23 cellular contexts compared by ENCODE assay signal in genomic region chr19:53624776-53625540, GRCh38. TPM values are rescaled to one million over a fixed set of nuclear protein-coding genes. Genes with fewer than 3 reads are reported as not detected.
DNase-seq lines count a peak whose midpoint lies in the region; ATAC-seq and TF ChIP-seq lines count a peak whose summit lies in the region.
"Had no signal": no experiment of that assay in that cellular context is flagged by ENCODE, and none has a peak within 500 bp of the region (broad histone marks: within the 10 kb centered on the region; RNA-seq: fewer than 3 reads in every experiment).

No MANE protein-coding gene starts in this region.

- peak overlapping the region; percentile 59 for H3K27ac Mint-ChIP-seq in Caco-2 (ENCODE audit: unreplicated experiment)
- no peak overlapping the region for H3K27ac Mint-ChIP-seq in activated T-helper 17 cell treated with anti-CD3 and anti-CD28 coated beads, Interleukin-2, amount 50 U/mL, for 72 hours
- H3K27ac Mint-ChIP-seq: activated CD4-positive, alpha-beta T cell treated with anti-CD3 and anti-CD28 coated beads, Interleukin-2, amount 10 ng/mL, durations not matched to agents 24 days and 14 days; HFFc6 had no signal

- H3K9me3 ChIP-seq in Caco-2 (no peaks in the 10 kb centered on the region; the same call in none of the 2 replicates), mesodermal cell (ENCODE audit: control insufficient read depth, low read length) (no peaks in the 10 kb centered on the region), GM23248 (ENCODE audit: low read depth) (no peaks in the 10 kb centered on the region)

- H3F3A ChIP-seq in GM23248 (ENCODE audit: insufficient read depth), result no peaks in the 10 kb centered on the region

- POLR2A ChIA-PET in Caco-2 (lab: Charles Lee), result no interaction called here

- H3K27ac ChIP-seq in mesodermal cell (ENCODE audit: low read depth, low read length, severe bottlenecking) (peak overlapping the region; percentile 57), GM23248 (no peak overlapping the region)
- H3K27ac ChIP-seq: C4-2B, parathyroid adenoma, RWPE1 had no signal

- TF ChIP-seq CTCF in Caco-2 (IDR thresholded peaks at IDR 0.05; ENCODE audit: insufficient read depth in 1 of 2, low read depth in 1 of 2, low read length in 1 of 2, severe bottlenecking in 1 of 2, unreplicated experiment in 1 of 2), result no peak

- in situ Hi-C loops in KBM-7 (cut with MboI; ENCODE audit: low pct_unique_long_range_greater_than_20kb, low sequenced_read_pairs) (no loop called here), GM23248 (cut with MboI) (no loop called here)

- H3K4me3 Mint-ChIP-seq in Caco-2 (ENCODE audit: unreplicated experiment), result peak overlapping the region; percentile 2
- no peak overlapping the region for H3K4me3 Mint-ChIP-seq in activated T-helper 17 cell treated with anti-CD3 and anti-CD28 coated beads, Interleukin-2, amount 50 U/mL, for 72 hours
- H3K4me3 Mint-ChIP-seq: activated CD4-positive, alpha-beta T cell treated with anti-CD3 and anti-CD28 coated beads, Interleukin-2, amount 10 ng/mL, durations not matched to agents 24 days and 14 days; HFFc6; neural crest cell had no signal

- no peaks in the 10 kb centered on the region for H3K27me3 ChIP-seq in Caco-2 (replicated peaks; ENCODE audit: control insufficient read depth, insufficient read depth, low read length)
- H3K27me3 ChIP-seq in GM23248 (replicated peaks; ENCODE audit: insufficient read depth), result no peaks in the 10 kb centered on the region

- 86 to 94% methylated on average over 8 to 11 of the region's 15 CpGs for whole genome bisulfite sequencing in mesodermal cell (ENCODE audit: insufficient coverage in 2 of 2), 2 experiments
- WGBS in GM23248 (ENCODE audit: low coverage in 1 of 2, low lambda C conversion rate in 2 of 2, missing lambda C conversion rate in 2 of 2), 2 experiments, result 30 to 38% methylated on average over 15 of the region's 15 CpGs

- ATAC-seq in activated T-helper 17 cell treated with anti-CD3 and anti-CD28 coated beads, Interleukin-2, amount 50 U/mL, for 72 hours (replicated peaks), result peak; percentile 35
- ATAC-seq: right cardiac atrium had no signal

- H3K4me1 ChIP-seq in Caco-2 (peaks cover 30% of the 10 kb centered on the region), mesodermal cell (ENCODE audit: control insufficient read depth, insufficient read depth, low read length, poor library complexity, severe bottlenecking) (peaks cover 15% of the 10 kb centered on the region), GM23248 (ENCODE audit: insufficient read depth) (no peaks in the 10 kb centered on the region)
- H3K4me1 ChIP-seq: parathyroid adenoma had no signal

- no peaks in the 10 kb centered on the region for H3K27me3 Mint-ChIP-seq in Caco-2 (ENCODE audit: insufficient read depth, unreplicated experiment)
- no peaks in the 10 kb centered on the region for H3K27me3 Mint-ChIP-seq in activated T-helper 17 cell treated with anti-CD3 and anti-CD28 coated beads, Interleukin-2, amount 50 U/mL, for 72 hours
- H3K27me3 Mint-ChIP-seq: activated CD4-positive, alpha-beta T cell treated with anti-CD3 and anti-CD28 coated beads, Interleukin-2, amount 10 ng/mL, durations not matched to agents 24 days and 14 days had no signal

- H4K20me1 ChIP-seq in GM23248 (ENCODE audit: insufficient read depth), result no peaks in the 10 kb centered on the region

- H3K36me3 ChIP-seq in Caco-2 (ENCODE audit: control insufficient read depth, insufficient read depth, low read length), result no peaks in the 10 kb centered on the region
- no peaks in the 10 kb centered on the region for H3K36me3 ChIP-seq in mesodermal cell (ENCODE audit: control insufficient read depth, insufficient read depth, low read length)
- H3K36me3 ChIP-seq in GM23248 (ENCODE audit: low read depth), result no peaks in the 10 kb centered on the region

- peaks cover 20% of the 10 kb centered on the region for H3K4me1 Mint-ChIP-seq in Caco-2 (ENCODE audit: low read depth, unreplicated experiment)
- no peaks in the 10 kb centered on the region for H3K4me1 Mint-ChIP-seq in activated T-helper 17 cell treated with anti-CD3 and anti-CD28 coated beads, Interleukin-2, amount 50 U/mL, for 72 hours
- H3K4me1 Mint-ChIP-seq: activated CD4-positive, alpha-beta T cell treated with anti-CD3 and anti-CD28 coated beads, Interleukin-2, amount 10 ng/mL, durations not matched to agents 24 days and 14 days; neural crest cell had no signal

- intact Hi-C loops in Caco-2 (cut with micrococcal nuclease; ENCODE audit: unreplicated experiment), result no loop called here

- peaks cover 9% of the 10 kb centered on the region for H3K9me3 Mint-ChIP-seq in Caco-2 (ENCODE audit: unreplicated experiment)
- peaks cover 4% of the 10 kb centered on the region for H3K9me3 Mint-ChIP-seq in activated T-helper 17 cell treated with anti-CD3 and anti-CD28 coated beads, Interleukin-2, amount 50 U/mL, for 72 hours
- H3K9me3 Mint-ChIP-seq: neural crest cell had no signal

- H3K4me2 ChIP-seq in GM23248 (ENCODE audit: unreplicated experiment), result no peak overlapping the region

- no TSS peak for BruUV-seq in Caco-2 (replicated peaks; lab: Mats Ljungman, UMichigan)

- H2AFZ ChIP-seq in GM23248, result no peak overlapping the region
- H2AFZ ChIP-seq: parathyroid adenoma had no signal

- CTCF ChIA-PET in Caco-2 (lab: Charles Lee), result no interaction called here

- H3K9ac ChIP-seq in GM23248, result no peak overlapping the region
- H3K9ac ChIP-seq: parathyroid adenoma had no signal

- DNase-seq in Caco-2 (no peak), KBM-7 (peak; percentile 19), DMS79 (lab: John Stamatoyannopoulos, UW) (no peak), GM23248 (no peak), cerebellar cortex (ENCODE audit: low spot score) (no peak)
- DNase-seq: activated CD4-positive, alpha-beta T cell treated with anti-CD3 and anti-CD28 coated beads, Interleukin-2, amount 10 ng/mL, durations not matched to agents 24 days and 14 days; activated effector memory CD4-positive, alpha-beta T cell treated with Interleukin-2 at 50 U/mL for 16 hours; DND-41; HFFc6; NCI-H146; NCI-H446 treated with DMSO at 0.1 percent for 48 hours; right cardiac atrium; T-helper 1 cell had no signal

- no peaks in the 10 kb centered on the region for H3K79me2 ChIP-seq in GM23248 (ENCODE audit: insufficient read depth)
- H3K79me2 ChIP-seq: parathyroid adenoma had no signal

- H3K4me3 ChIP-seq in Caco-2 (ENCODE audit: low read depth, low read length) (no peak overlapping the region), mesodermal cell (ENCODE audit: extremely low read depth, insufficient read depth, low read length, poor library complexity, severe bottlenecking) (no peak overlapping the region), GM23248 (no peak overlapping the region)

- peaks cover 22% of the 10 kb centered on the region for H3K36me3 Mint-ChIP-seq in Caco-2 (ENCODE audit: insufficient read depth, unreplicated experiment)
- H3K36me3 Mint-ChIP-seq in activated T-helper 17 cell treated with anti-CD3 and anti-CD28 coated beads, Interleukin-2, amount 50 U/mL, for 72 hours (ENCODE audit: low read depth), result no peaks in the 10 kb centered on the region

- no peaks in the 10 kb centered on the region for H3K9me2 ChIP-seq in GM23248 (ENCODE audit: insufficient read depth)

RNA-seq across cellular contexts. Expression of gene DPRX, which starts 6.8 kb away (rescaled TPM):
- not detected in 2 replicates for total RNA-seq in Caco-2 (2022)
- not detected for total RNA-seq in activated T-helper 17 cell treated with anti-CD3 and anti-CD28 coated beads, Interleukin-2, amount 50 U/mL, for 72 hours
- not detected for polyA plus RNA-seq in mesodermal cell (2013, experiment 1 of 2)
- polyA plus RNA-seq in mesodermal cell (2013, experiment 2 of 2), result not detected
- total RNA-seq in GM23248 (2014; rRNA removed; shearing (Covaris generic)), result not detected in 2 replicates
- not detected in 2 replicates for polyA plus RNA-seq in GM23248 (2016; fragmentation: Nextera tagmentation; extraction: Ambion mirVana)
- total RNA-seq: activated CD4-positive, alpha-beta T cell treated with anti-CD3 and anti-CD28 coated beads, Interleukin-2, amount 10 ng/mL, durations not matched to agents 24 days and 14 days; cerebellum; HFFc6; liver; neural crest cell; right cardiac atrium; subcutaneous adipose tissue; ureter had no signal
- polyA plus RNA-seq: liver, right cardiac atrium had no signal
